8 cellular contexts compared by ENCODE assay signal in genomic region chr19:39409886-39410619, GRCh38. TPM values are rescaled to one million over a fixed set of nuclear protein-coding genes. Genes with fewer than 3 reads are reported as not detected.
DNase-seq lines count a peak whose midpoint lies in the region; ATAC-seq, FAIRE-seq and TF ChIP-seq lines count a peak whose summit lies in the region.

No MANE protein-coding gene starts in this region.

- ATAC-seq in HG02571 (IDR thresholded peaks at IDR 0.05; ENCODE audit: unreplicated experiment): no peak

- under 1% methylated on average over 39 of the region's 39 CpGs for WGBS in liver

- peak; percentile 87 for TF ChIP-seq POLR2A in GM12891 (IDR thresholded peaks at IDR 0.05; ENCODE audit: low read depth, low read length)

- H3K9ac ChIP-seq in liver (ENCODE audit: low read depth in 1 of 2, low read length in 2 of 2): peak overlapping the region; percentile 64 to 98

- TF ChIP-seq CTCF in WI38 (IDR thresholded peaks at IDR 0.05; ENCODE audit: low read depth, low read length) (no peak), liver (IDR thresholded peaks at IDR 0.05; ENCODE audit: low read depth, low read length, missing input control) (no peak)

- peaks cover 8 to 36% (median 11%) of the 10 kb centered on the region in 4 donors for H3K4me1 ChIP-seq in liver (ENCODE audit: control insufficient read depth in 4 of 4, insufficient read depth in 4 of 4, low read length in 3 of 4)

- peak overlapping the region; percentile 89 to 98 for H3K27ac ChIP-seq in liver (ENCODE audit: low read depth in 1 of 2, low read length in 2 of 2)

- H3K9me3 ChIP-seq in MG63 (no peaks in the 10 kb centered on the region), liver (ENCODE audit: control insufficient read depth in 4 of 4, low read length in 3 of 4) (no peaks in the 10 kb centered on the region)

- no peak for TF ChIP-seq RAD21 in liver (IDR thresholded peaks at IDR 0.05)

- H3K4me3 ChIP-seq in MG63: peak overlapping the region; percentile 88
- H3K4me3 ChIP-seq in WI38 (ENCODE audit: low read depth, low read length): peak overlapping the region; percentile 98
- H3K4me3 ChIP-seq in liver (ENCODE audit: low read depth in 1 of 3, low read length in 3 of 3): peak overlapping the region; percentile 45 to 94 (median 80)

- peak; percentile 76 for FAIRE-seq in GM12891 (lab: Jason Lieb, UNC)

- DNase-seq in GM12891 (ENCODE audit: insufficient read length, low spot score): peak; percentile 57
- peak; percentile 64 for DNase-seq in MG63
- peak; percentile 32 for DNase-seq in dedifferentiated amniotic fluid mesenchymal stem cell (ENCODE audit: extremely low spot score)
- peak; percentile 56 for DNase-seq in stimulated activated CD8-positive, alpha-beta memory T cell treated with anti-CD3 and anti-CD28 coated beads, Interleukin-12 subunit alpha, Interleukin-12 subunit beta, amount 100 ng/mL, for 4 hours (ENCODE audit: low read depth)
- no peak for DNase-seq in AG08396 (ENCODE audit: low spot score)

- H3K27me3 ChIP-seq in MG63 (no peaks in the 10 kb centered on the region), liver (ENCODE audit: control insufficient read depth in 4 of 4, insufficient read depth in 4 of 4, low read length in 3 of 4) (no peaks in the 10 kb centered on the region)

- peaks cover 21% of the 10 kb centered on the region for H3K36me3 ChIP-seq in MG63
- peaks cover 0 to 9% (median 0%) of the 10 kb centered on the region in 4 donors for H3K36me3 ChIP-seq in liver (ENCODE audit: control insufficient read depth in 4 of 4, insufficient read depth in 3 of 4, low read depth in 1 of 4, low read length in 3 of 4)

TF ChIP-seq in GM12891, 5 proteins besides CTCF, POLR2A, EP300 and RAD21:
- peak; percentile 91 for TF ChIP-seq POLR2AphosphoS5 (IDR thresholded peaks at IDR 0.05; ENCODE audit: low read depth, low read length)
- TF ChIP-seq POU2F2 (IDR thresholded peaks at IDR 0.05; ENCODE audit: low read depth, low read length): peak; percentile 71
- TF ChIP-seq TAF1 (IDR thresholded peaks at IDR 0.05; ENCODE audit: low read depth, low read length): 0 out of 2 replicates have a peak, but pooled peaks have one; percentile 49
- peak; percentile 92 for TF ChIP-seq SPI1 (IDR thresholded peaks at IDR 0.05; ENCODE audit: low read depth, low read length)
- no peak for TF ChIP-seq PAX5 (IDR thresholded peaks at IDR 0.05; ENCODE audit: insufficient read depth, low read length, severe bottlenecking)

TF ChIP-seq in liver, 16 proteins besides CTCF, POLR2A, EP300 and RAD21:
- TF ChIP-seq JUND (IDR thresholded peaks at IDR 0.05) (no peak), SP1 (IDR thresholded peaks at IDR 0.05) (peak; percentile 44), NR2F2 (IDR thresholded peaks at IDR 0.05) (peak; percentile 28), HNF4A (conservative IDR thresholded peaks at IDR 0.05) (peak in 1 of 2 donors; percentile 16), EGR1 (IDR thresholded peaks at IDR 0.05; ENCODE audit: low read depth in 2 of 2) (peak in 1 of 2 donors; percentile 5), YY1 (IDR thresholded peaks at IDR 0.05) (no peak), REST (IDR thresholded peaks at IDR 0.05) (peak; percentile 6), ZBTB33 (IDR thresholded peaks at IDR 0.05) (peak; percentile 2)
- TF ChIP-seq, protein P1, sequence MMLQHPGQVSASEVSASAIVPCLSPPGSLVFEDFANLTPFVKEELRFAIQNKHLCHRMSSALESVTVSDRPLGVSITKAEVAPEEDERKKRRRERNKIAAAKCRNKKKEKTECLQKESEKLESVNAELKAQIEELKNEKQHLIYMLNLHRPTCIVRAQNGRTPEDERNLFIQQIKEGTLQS (IDR thresholded peaks at IDR 0.05): no peak

RNA-seq across cellular contexts. Expression of gene PLEKHG2, which starts 2.4 kb away (rescaled TPM):
- 35.3 TPM for polyA plus RNA-seq in GM12891 (2012; ENCODE audit: low read depth, missing spikeins)
- 3.0 and 12.4 TPM in 2 replicates for total RNA-seq in MG63 (2014; rRNA removed; shearing (Covaris generic); ENCODE audit: low replicate concordance)
- 1 to 10 TPM; 3.7 to 4.5 TPM for total RNA-seq in liver
- polyA plus RNA-seq in liver: 1 to 10 TPM; 2.1 to 2.2 TPM

RNA-seq across cellular contexts. Expression of gene ZFP36, which starts 3.4 kb away (rescaled TPM):
- polyA plus RNA-seq in GM12891 (2012; ENCODE audit: low read depth, missing spikeins): 24.7 TPM
- total RNA-seq in MG63 (2014; rRNA removed; shearing (Covaris generic); ENCODE audit: low replicate concordance): 0.66 and 1.4 TPM in 2 replicates
- 1 to 10 TPM; 3.6 to 9.0 TPM for total RNA-seq in liver
- 10 to 100 TPM; 62.0 to 91.9 TPM for polyA plus RNA-seq in liver

RNA-seq across cellular contexts. Expression of gene MED29, which starts 18.9 kb away (rescaled TPM):
- polyA plus RNA-seq in GM12891 (2012; ENCODE audit: low read depth, missing spikeins): 13.1 TPM
- 18.1 and 26.5 TPM in 2 replicates for total RNA-seq in MG63 (2014; rRNA removed; shearing (Covaris generic); ENCODE audit: low replicate concordance)
- 10 to 100 TPM; 11.0 to 13.8 TPM for total RNA-seq in liver
- 10 to 100 TPM; 21.0 to 24.2 TPM for polyA plus RNA-seq in liver

RNA-seq across cellular contexts. Expression of gene PAF1, which starts 19.1 kb away (rescaled TPM):
- 30.3 TPM for polyA plus RNA-seq in GM12891 (2012; ENCODE audit: low read depth, missing spikeins)
- 62.0 and 62.4 TPM in 2 replicates for total RNA-seq in MG63 (2014; rRNA removed; shearing (Covaris generic); ENCODE audit: low replicate concordance)
- 10 to 100 TPM; 13.7 to 16.7 TPM for total RNA-seq in liver
- 10 to 100 TPM; 21.2 to 29.4 TPM for polyA plus RNA-seq in liver

RNA-seq across cellular contexts. Expression of gene RPS16, which starts 25.7 kb away (rescaled TPM):
- polyA plus RNA-seq in GM12891 (2012; ENCODE audit: low read depth, missing spikeins): 5,893 TPM
- total RNA-seq in MG63 (2014; rRNA removed; shearing (Covaris generic); ENCODE audit: low replicate concordance): 95.9 and 97.8 TPM in 2 replicates
- total RNA-seq in liver: 100 to 1,000 TPM; 109 to 111 TPM
- 1,000 to 10,000 TPM in 1 of 2 donors, 100 to 1,000 TPM in 1; 324 to 1,094 TPM for polyA plus RNA-seq in liver
